ENCODE assay signal across 1 cellular context in the genomic region with DNA sequence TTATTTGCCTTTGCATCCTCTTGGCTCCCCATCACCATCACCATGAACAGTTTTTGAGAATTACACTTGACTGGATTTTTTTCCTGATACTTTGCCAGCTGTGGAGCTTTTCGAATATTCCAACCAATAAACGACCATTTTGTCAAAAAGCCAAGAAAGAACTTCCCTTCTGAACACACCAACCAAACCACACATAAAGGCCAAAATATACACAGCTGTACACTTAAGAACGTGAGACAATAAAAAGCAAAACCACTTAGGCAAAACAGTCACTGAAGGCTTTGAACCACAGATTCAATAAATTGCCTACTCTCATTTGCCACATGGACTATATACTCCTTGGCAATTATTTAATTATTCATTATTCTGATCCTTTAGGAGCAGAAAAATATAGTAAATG.
TF ChIP-seq lines count a peak whose summit lies in the region.

No MANE protein-coding gene starts in this region.

TF ChIP-seq in IMR-90, 13 proteins besides CTCF, POLR2A, EP300 and RAD21:
- TF ChIP-seq RFX5 (IDR thresholded peaks at IDR 0.05; ENCODE audit: low read depth, low read length) (no peak), MAZ (IDR thresholded peaks at IDR 0.05; ENCODE audit: borderline replicate concordance, low read depth, low read length) (no peak), NFE2L2 (IDR thresholded peaks at IDR 0.05; ENCODE audit: low read depth, low read length) (no peak), USF2 (IDR thresholded peaks at IDR 0.05; ENCODE audit: low read depth, low read length) (no peak), FOS (IDR thresholded peaks at IDR 0.05; ENCODE audit: low read depth, low read length) (no peak), CHD1 (IDR thresholded peaks at IDR 0.05; ENCODE audit: low read depth, low read length) (no peak), MAFK (IDR thresholded peaks at IDR 0.05; ENCODE audit: low read depth, low read length) (no peak), SMC3 (IDR thresholded peaks at IDR 0.05; ENCODE audit: low read depth, low read length) (no peak)
- TF ChIP-seq, protein P1, sequence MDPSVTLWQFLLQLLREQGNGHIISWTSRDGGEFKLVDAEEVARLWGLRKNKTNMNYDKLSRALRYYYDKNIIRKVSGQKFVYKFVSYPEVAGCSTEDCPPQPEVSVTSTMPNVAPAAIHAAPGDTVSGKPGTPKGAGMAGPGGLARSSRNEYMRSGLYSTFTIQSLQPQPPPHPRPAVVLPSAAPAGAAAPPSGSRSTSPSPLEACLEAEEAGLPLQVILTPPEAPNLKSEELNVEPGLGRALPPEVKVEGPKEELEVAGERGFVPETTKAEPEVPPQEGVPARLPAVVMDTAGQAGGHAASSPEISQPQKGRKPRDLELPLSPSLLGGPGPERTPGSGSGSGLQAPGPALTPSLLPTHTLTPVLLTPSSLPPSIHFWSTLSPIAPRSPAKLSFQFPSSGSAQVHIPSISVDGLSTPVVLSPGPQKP (IDR thresholded peaks at IDR 0.05; ENCODE audit: borderline replicate concordance, low read depth, low read length) = no peak
